In genomic region chr12:25249951-25250738, GRCh38 we compare ENCODE assay signal across 2 cellular contexts.
TF ChIP-seq lines count a peak whose summit lies in the region.

No MANE protein-coding gene starts in this region.

TF ChIP-seq in IMR-90, 13 proteins besides CTCF, POLR2A, EP300 and RAD21:
- no peak for TF ChIP-seq MAZ (IDR thresholded peaks at IDR 0.05; ENCODE audit: borderline replicate concordance, low read depth, low read length)
- TF ChIP-seq BHLHE40 (IDR thresholded peaks at IDR 0.05; ENCODE audit: low read depth, low read length): peak; percentile 72
- TF ChIP-seq CEBPB (IDR thresholded peaks at IDR 0.05; ENCODE audit: low read depth, low read length): no peak
- no peak for TF ChIP-seq ELK1 (IDR thresholded peaks at IDR 0.05; ENCODE audit: borderline replicate concordance, low read depth, low read length)

TF ChIP-seq in GM12878, 131 proteins besides CTCF, POLR2A, EP300 and RAD21:
- 0 out of 2 replicates have a peak, but pooled peaks have one; percentile 18 for TF ChIP-seq NBN (IDR thresholded peaks at IDR 0.05)
- TF ChIP-seq, protein P1, sequence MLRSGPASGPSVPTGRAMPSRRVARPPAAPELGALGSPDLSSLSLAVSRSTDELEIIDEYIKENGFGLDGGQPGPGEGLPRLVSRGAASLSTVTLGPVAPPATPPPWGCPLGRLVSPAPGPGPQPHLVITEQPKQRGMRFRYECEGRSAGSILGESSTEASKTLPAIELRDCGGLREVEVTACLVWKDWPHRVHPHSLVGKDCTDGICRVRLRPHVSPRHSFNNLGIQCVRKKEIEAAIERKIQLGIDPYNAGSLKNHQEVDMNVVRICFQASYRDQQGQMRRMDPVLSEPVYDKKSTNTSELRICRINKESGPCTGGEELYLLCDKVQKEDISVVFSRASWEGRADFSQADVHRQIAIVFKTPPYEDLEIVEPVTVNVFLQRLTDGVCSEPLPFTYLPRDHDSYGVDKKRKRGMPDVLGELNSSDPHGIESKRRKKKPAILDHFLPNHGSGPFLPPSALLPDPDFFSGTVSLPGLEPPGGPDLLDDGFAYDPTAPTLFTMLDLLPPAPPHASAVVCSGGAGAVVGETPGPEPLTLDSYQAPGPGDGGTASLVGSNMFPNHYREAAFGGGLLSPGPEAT (IDR thresholded peaks at IDR 0.05; ENCODE audit: low read depth): peak; percentile 24; the same call in 1 of the 2 replicates
- TF ChIP-seq BHLHE40 (IDR thresholded peaks at IDR 0.05; ENCODE audit: borderline replicate concordance in 1 of 2, low read depth in 2 of 2, low read length in 1 of 2): peak in 1 of 2 experiments; percentile 34; a peak in 2 of 4 replicates
- peak; percentile 66 for TF ChIP-seq RUNX3 (IDR thresholded peaks at IDR 0.05; ENCODE audit: low read length)
- TF ChIP-seq MTA2 (IDR thresholded peaks at IDR 0.05; ENCODE audit: low read depth): 0 out of 2 replicates have a peak, but pooled peaks have one; percentile 12
- TF ChIP-seq, protein P2, sequence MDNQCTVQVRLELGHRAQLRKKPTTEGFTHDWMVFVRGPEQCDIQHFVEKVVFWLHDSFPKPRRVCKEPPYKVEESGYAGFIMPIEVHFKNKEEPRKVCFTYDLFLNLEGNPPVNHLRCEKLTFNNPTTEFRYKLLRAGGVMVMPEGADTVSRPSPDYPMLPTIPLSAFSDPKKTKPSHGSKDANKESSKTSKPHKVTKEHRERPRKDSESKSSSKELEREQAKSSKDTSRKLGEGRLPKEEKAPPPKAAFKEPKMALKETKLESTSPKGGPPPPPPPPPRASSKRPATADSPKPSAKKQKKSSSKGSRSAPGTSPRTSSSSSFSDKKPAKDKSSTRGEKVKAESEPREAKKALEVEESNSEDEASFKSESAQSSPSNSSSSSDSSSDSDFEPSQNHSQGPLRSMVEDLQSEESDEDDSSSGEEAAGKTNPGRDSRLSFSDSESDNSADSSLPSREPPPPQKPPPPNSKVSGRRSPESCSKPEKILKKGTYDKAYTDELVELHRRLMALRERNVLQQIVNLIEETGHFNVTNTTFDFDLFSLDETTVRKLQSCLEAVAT (IDR thresholded peaks at IDR 0.05): 0 out of 2 replicates have a peak, but pooled peaks have one; percentile 12
- TF ChIP-seq ATF7 (IDR thresholded peaks at IDR 0.05; ENCODE audit: low read depth): no peak
- no peak for TF ChIP-seq JUND (IDR thresholded peaks at IDR 0.05; ENCODE audit: low read depth, low read length)
- 0 out of 2 replicates have a peak, but pooled peaks have one; percentile 28 for TF ChIP-seq RB1 (IDR thresholded peaks at IDR 0.05; ENCODE audit: borderline replicate concordance)
TF ChIP-seq in GM12878: peak in this region for 7.
